Comparison of ENCODE assay signal across 1 cellular context in the genomic region with DNA sequence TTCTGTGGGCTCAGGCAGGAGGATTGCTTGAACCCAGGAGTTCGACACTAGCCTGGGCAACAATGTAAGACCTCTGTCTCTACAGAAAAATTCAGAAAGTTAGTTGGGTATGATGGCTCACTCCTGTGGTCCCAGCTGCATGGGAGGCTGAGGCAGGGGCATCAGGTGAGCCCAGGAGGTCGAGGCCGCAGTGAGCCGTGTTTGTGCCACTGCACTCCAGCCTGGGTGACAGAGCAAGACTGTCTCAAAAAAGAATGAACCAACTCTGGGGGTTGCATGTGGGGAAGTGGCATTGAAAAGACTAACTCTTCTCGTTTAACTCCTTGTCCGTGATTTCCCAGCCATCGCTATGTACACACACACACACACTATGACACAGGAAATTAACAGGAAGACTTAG.
TF ChIP-seq lines count a peak whose summit lies in the region.

No MANE protein-coding gene starts in this region.

TF ChIP-seq in endothelial cell of umbilical vein, 7 proteins besides CTCF, POLR2A, EP300 and RAD21:
- TF ChIP-seq GATA2 (IDR thresholded peaks at IDR 0.05; ENCODE audit: insufficient read depth, insufficient read length, low read depth, low read length) (no peak), MYC (IDR thresholded peaks at IDR 0.05; ENCODE audit: low read depth, low read length) (no peak), FOS (IDR thresholded peaks at IDR 0.05; ENCODE audit: borderline replicate concordance, insufficient read depth, low read length) (no peak), EZH2 (IDR thresholded peaks at IDR 0.05; ENCODE audit: borderline replicate concordance, low read depth, low read length, severe bottlenecking) (no peak), JUN (IDR thresholded peaks at IDR 0.05; ENCODE audit: borderline replicate concordance, insufficient read depth, insufficient read length, low read depth) (no peak), POLR2AphosphoS5 (IDR thresholded peaks at IDR 0.05; ENCODE audit: insufficient read depth, low read depth, low read length) (no peak)
- TF ChIP-seq, protein P1, sequence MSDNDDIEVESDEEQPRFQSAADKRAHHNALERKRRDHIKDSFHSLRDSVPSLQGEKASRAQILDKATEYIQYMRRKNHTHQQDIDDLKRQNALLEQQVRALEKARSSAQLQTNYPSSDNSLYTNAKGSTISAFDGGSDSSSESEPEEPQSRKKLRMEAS (IDR thresholded peaks at IDR 0.05; ENCODE audit: insufficient read depth, insufficient read length): no peak
TF ChIP-seq in endothelial cell of umbilical vein: peak in this region for 0.
